In genomic region chr17:9032583-9032982, GRCh38 we compare ENCODE assay signal across 19 cellular contexts. TPM values are rescaled to one million over a fixed set of nuclear protein-coding genes. Genes with fewer than 3 reads are reported as not detected.
"Had no signal": no experiment of that assay in that cellular context is flagged by ENCODE, and none has a peak within 500 bp of the region (broad histone marks: within the 10 kb centered on the region; RNA-seq: fewer than 3 reads in every experiment).

No MANE protein-coding gene starts in this region.

- ATAC-seq: activated CD4-positive, CD25-positive, alpha-beta regulatory T cell treated with anti-CD3 and anti-CD28 coated beads, Interleukin-2, amount 50 U/mL, for 24 hours; activated CD8-positive, alpha-beta T cell treated with anti-CD3 and anti-CD28 coated beads, Interleukin-2, amount 10 ng/mL, durations not matched to agents 7 days and 5 days; activated T-cell treated with anti-CD3 and anti-CD28 coated beads, Interleukin-2, amount 50 U/mL, for 4 hours; K562; PC-3 had no signal

- DNase-seq: activated CD4-positive, alpha-beta T cell treated with anti-CD3 and anti-CD28 coated beads for 48 hours; activated CD4-positive, alpha-beta T cell treated with anti-CD3 and anti-CD28 coated beads, Interleukin-2, amount 50 U/mL, for 4 hours; activated CD8-positive, alpha-beta T cell treated with anti-CD3 and anti-CD28 coated beads, Interleukin-2, amount 10 ng/mL, durations not matched to agents 7 days and 5 days; activated effector memory CD4-positive, alpha-beta T cell treated with anti-CD3 and anti-CD28 coated beads, Interleukin-2, amount 50 U/mL, for 16 hours; activated naive CD4-positive, alpha-beta T cell treated with anti-CD3 and anti-CD28 coated beads for 36 hours; activated T-cell treated with anti-CD3 and anti-CD28 coated beads, Interleukin-2, amount 50 U/mL, for 4 hours; amygdala; Karpas-422; MM.1S; NCI-H1105; NCI-H1436; NCI-H1694 treated with DMSO at 0.1 percent for 48 hours; NCI-H2081 treated with DMSO at 0.1 percent for 48 hours; NCI-H446; NCI-H524; PC-3; SHP77 treated with DMSO at 0.1 percent for 48 hours had no signal

- H3K4me3 ChIP-seq: K562 had no signal

RNA-seq across cellular contexts. Expression of gene NTN1, which starts 11.3 kb away (rescaled TPM):
- total RNA-seq: activated CD8-positive, alpha-beta T cell treated with anti-CD3 and anti-CD28 coated beads, Interleukin-2, amount 10 ng/mL, durations not matched to agents 7 days and 5 days had no signal
- polyA plus RNA-seq: K562 had no signal
